Comparison of ENCODE assay signal across 10 cellular contexts in the genomic region with DNA sequence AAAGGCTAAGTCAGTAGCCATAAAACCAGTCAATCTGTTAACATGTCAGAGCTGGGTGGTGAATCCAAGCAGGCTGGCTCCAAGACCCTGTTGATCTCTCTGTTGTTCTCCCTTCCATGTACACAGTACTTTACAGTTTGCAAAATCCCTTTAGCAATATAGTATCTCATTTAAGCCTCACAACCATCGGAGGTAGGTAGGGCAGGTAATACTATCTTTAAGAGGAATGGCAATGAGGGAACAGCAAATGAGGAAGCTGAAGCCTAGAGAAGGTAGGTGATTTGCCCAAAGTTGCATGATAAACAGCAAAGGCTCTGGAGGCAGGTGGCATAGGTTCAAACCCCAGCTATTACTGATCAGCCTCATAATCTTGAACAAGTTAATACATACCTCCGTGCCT.
"Had no signal": no experiment of that assay in that cellular context is flagged by ENCODE, and none has a peak within 500 bp of the region (broad histone marks: within the 10 kb centered on the region; RNA-seq: fewer than 3 reads in every experiment).

No MANE protein-coding gene starts in this region.

- H3K4me2 ChIP-seq: GM23338, KMS-11 had no signal

- FAIRE-seq: H1, H54 had no signal

- H3K4me3 ChIP-seq: GM23338 had no signal

- H2AFZ ChIP-seq: GM23338 had no signal

- DNase-seq: H9, HCEC 1CT, HFFc6, IMR-90, KBM-7 had no signal

- H3K9ac ChIP-seq: KMS-11 had no signal

- H3K27ac ChIP-seq: HL-60, KMS-11 had no signal
